Comparison of ENCODE assay signal across 1 cellular context in genomic region chr20:17796096-17796563, GRCh38.
TF ChIP-seq lines count a peak whose summit lies in the region.

No MANE protein-coding gene starts in this region.

TF ChIP-seq in HepG2, 621 proteins besides CTCF, POLR2A, EP300 and RAD21 (continued from another document and continues in another):
- TF ChIP-seq ZNF280D (CRISPR knock-in tag; IDR thresholded peaks at IDR 0.05) (no peak), KDM6A (CRISPR knock-in tag; IDR thresholded peaks at IDR 0.05; ENCODE audit: low read depth) (no peak), MXD1 (CRISPR knock-in tag; IDR thresholded peaks at IDR 0.05) (no peak), PBX3 (CRISPR knock-in tag; IDR thresholded peaks at IDR 0.05; ENCODE audit: borderline replicate concordance) (no peak), NR1H2 (CRISPR knock-in tag; IDR thresholded peaks at IDR 0.05; ENCODE audit: borderline replicate concordance, low read depth) (no peak), ZNF850 (CRISPR knock-in tag; conservative IDR thresholded peaks at IDR 0.05) (no peak), ZNF790 (CRISPR knock-in tag; IDR thresholded peaks at IDR 0.05; ENCODE audit: borderline replicate concordance) (no peak), ZNF564 (CRISPR knock-in tag; IDR thresholded peaks at IDR 0.05) (no peak), HNRNPK (IDR thresholded peaks at IDR 0.05; ENCODE audit: low read depth, low read length, poor library complexity, severe bottlenecking) (no peak), ZNF792 (CRISPR knock-in tag; IDR thresholded peaks at IDR 0.05) (no peak), ZSCAN21 (CRISPR knock-in tag; IDR thresholded peaks at IDR 0.05; ENCODE audit: borderline replicate concordance) (peak; percentile 49; the same call in 1 of the 2 replicates), ZBTB34 (CRISPR knock-in tag; IDR thresholded peaks at IDR 0.05) (no peak), TBX2 (CRISPR knock-in tag; IDR thresholded peaks at IDR 0.05; ENCODE audit: borderline replicate concordance) (peak; percentile 38; the same call in 1 of the 2 replicates), ZNF746 (CRISPR knock-in tag; IDR thresholded peaks at IDR 0.05) (no peak), HIC2 (CRISPR knock-in tag; IDR thresholded peaks at IDR 0.05; ENCODE audit: low read depth) (peak; percentile 95), NFYB (CRISPR knock-in tag; IDR thresholded peaks at IDR 0.05) (no peak), ZNF597 (CRISPR knock-in tag; IDR thresholded peaks at IDR 0.05) (no peak), ZNF883 (CRISPR knock-in tag; IDR thresholded peaks at IDR 0.05; ENCODE audit: not compliant biosample characterization) (no peak), ZFP36L2 (CRISPR knock-in tag; IDR thresholded peaks at IDR 0.05) (no peak), JUN (CRISPR knock-in tag; IDR thresholded peaks at IDR 0.05) (no peak), RERE (CRISPR knock-in tag; IDR thresholded peaks at IDR 0.05; ENCODE audit: low read depth) (0 out of 2 replicates have a peak, but pooled peaks have one; percentile 19), NFIC (IDR thresholded peaks at IDR 0.05; ENCODE audit: low read length) (no peak), HNRNPL (IDR thresholded peaks at IDR 0.05; ENCODE audit: low read depth, low read length) (no peak), FOXO4 (CRISPR knock-in tag; conservative IDR thresholded peaks at IDR 0.05) (no peak), HHEX (CRISPR knock-in tag; IDR thresholded peaks at IDR 0.05) (no peak), MAFF (IDR thresholded peaks at IDR 0.05; ENCODE audit: low read depth, low read length) (peak; percentile 40), ZBTB14 (CRISPR knock-in tag; IDR thresholded peaks at IDR 0.05) (no peak), ZFX (CRISPR knock-in tag; IDR thresholded peaks at IDR 0.05; ENCODE audit: low read depth) (no peak), TARDBP (CRISPR knock-in tag; IDR thresholded peaks at IDR 0.05) (peak; percentile 56; the same call in 1 of the 2 replicates), ARHGAP35 (CRISPR knock-in tag; IDR thresholded peaks at IDR 0.05; ENCODE audit: borderline replicate concordance) (no peak), NR2C2 (CRISPR knock-in tag; IDR thresholded peaks at IDR 0.05; ENCODE audit: borderline replicate concordance) (peak; percentile 63), ZNF263 (CRISPR knock-in tag; IDR thresholded peaks at IDR 0.05) (no peak), IRF2 (CRISPR knock-in tag; IDR thresholded peaks at IDR 0.05) (peak; percentile 70; the same call in 1 of the 2 replicates), NCOA2 (CRISPR knock-in tag; IDR thresholded peaks at IDR 0.05) (no peak; the same call in 1 of the 2 replicates), SUZ12 (IDR thresholded peaks at IDR 0.05; ENCODE audit: low read depth, low read length) (no peak), ZNF607 (CRISPR knock-in tag; IDR thresholded peaks at IDR 0.05; ENCODE audit: borderline replicate concordance) (no peak), KDM2A (CRISPR knock-in tag; IDR thresholded peaks at IDR 0.05; ENCODE audit: borderline replicate concordance, low read depth) (0 out of 2 replicates have a peak, but pooled peaks have one; percentile 33), EED (CRISPR knock-in tag; IDR thresholded peaks at IDR 0.05) (no peak), ERF (CRISPR knock-in tag; IDR thresholded peaks at IDR 0.05) (0 out of 2 replicates have a peak, but pooled peaks have one; percentile 48), ZNF280B (CRISPR knock-in tag; IDR thresholded peaks at IDR 0.05; ENCODE audit: borderline replicate concordance) (0 out of 2 replicates have a peak, but pooled peaks have one; percentile 47), RFX5 (IDR thresholded peaks at IDR 0.05; ENCODE audit: low read depth, low read length) (no peak), ZNF784 (CRISPR knock-in tag; IDR thresholded peaks at IDR 0.05; ENCODE audit: borderline replicate concordance) (no peak)
